ENCODE assay signal across 4 cellular contexts in genomic region chr12:125677829-125678228, GRCh38.
TF ChIP-seq lines count a peak whose summit lies in the region.

No MANE protein-coding gene starts in this region.

TF ChIP-seq in GM12891, 5 proteins besides CTCF, POLR2A, EP300 and RAD21:
- no peak for TF ChIP-seq PAX5 (IDR thresholded peaks at IDR 0.05; ENCODE audit: insufficient read depth, low read length, severe bottlenecking)

TF ChIP-seq in HEK293, 187 proteins besides CTCF, POLR2A, EP300 and RAD21 (continues in another document):
- peak; percentile 25; the same call in 1 of the 2 replicates for TF ChIP-seq ZBTB17 (tag by site-specific recombination; IDR thresholded peaks at IDR 0.05)
- TF ChIP-seq ZNF677 (tag by site-specific recombination; IDR thresholded peaks at IDR 0.05) = no peak
- TF ChIP-seq ZBTB8A (tag by site-specific recombination; IDR thresholded peaks at IDR 0.05) = no peak
- TF ChIP-seq, protein P1, sequence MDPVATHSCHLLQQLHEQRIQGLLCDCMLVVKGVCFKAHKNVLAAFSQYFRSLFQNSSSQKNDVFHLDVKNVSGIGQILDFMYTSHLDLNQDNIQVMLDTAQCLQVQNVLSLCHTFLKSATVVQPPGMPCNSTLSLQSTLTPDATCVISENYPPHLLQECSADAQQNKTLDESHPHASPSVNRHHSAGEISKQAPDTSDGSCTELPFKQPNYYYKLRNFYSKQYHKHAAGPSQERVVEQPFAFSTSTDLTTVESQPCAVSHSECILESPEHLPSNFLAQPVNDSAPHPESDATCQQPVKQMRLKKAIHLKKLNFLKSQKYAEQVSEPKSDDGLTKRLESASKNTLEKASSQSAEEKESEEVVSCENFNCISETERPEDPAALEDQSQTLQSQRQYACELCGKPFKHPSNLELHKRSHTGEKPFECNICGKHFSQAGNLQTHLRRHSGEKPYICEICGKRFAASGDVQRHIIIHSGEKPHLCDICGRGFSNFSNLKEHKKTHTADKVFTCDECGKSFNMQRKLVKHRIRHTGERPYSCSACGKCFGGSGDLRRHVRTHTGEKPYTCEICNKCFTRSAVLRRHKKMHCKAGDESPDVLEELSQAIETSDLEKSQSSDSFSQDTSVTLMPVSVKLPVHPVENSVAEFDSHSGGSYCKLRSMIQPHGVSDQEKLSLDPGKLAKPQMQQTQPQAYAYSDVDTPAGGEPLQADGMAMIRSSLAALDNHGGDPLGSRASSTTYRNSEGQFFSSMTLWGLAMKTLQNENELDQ (tag by site-specific recombination; IDR thresholded peaks at IDR 0.05; ENCODE audit: low read depth) = no peak
- TF ChIP-seq, protein P2, sequence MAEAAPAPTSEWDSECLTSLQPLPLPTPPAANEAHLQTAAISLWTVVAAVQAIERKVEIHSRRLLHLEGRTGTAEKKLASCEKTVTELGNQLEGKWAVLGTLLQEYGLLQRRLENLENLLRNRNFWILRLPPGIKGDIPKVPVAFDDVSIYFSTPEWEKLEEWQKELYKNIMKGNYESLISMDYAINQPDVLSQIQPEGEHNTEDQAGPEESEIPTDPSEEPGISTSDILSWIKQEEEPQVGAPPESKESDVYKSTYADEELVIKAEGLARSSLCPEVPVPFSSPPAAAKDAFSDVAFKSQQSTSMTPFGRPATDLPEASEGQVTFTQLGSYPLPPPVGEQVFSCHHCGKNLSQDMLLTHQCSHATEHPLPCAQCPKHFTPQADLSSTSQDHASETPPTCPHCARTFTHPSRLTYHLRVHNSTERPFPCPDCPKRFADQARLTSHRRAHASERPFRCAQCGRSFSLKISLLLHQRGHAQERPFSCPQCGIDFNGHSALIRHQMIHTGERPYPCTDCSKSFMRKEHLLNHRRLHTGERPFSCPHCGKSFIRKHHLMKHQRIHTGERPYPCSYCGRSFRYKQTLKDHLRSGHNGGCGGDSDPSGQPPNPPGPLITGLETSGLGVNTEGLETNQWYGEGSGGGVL (tag by site-specific recombination; IDR thresholded peaks at IDR 0.05) = peak; percentile 32; the same call in 1 of the 2 replicates
- no peak for TF ChIP-seq ZSCAN5A (tag by site-specific recombination; IDR thresholded peaks at IDR 0.05)
- TF ChIP-seq, protein P3, sequence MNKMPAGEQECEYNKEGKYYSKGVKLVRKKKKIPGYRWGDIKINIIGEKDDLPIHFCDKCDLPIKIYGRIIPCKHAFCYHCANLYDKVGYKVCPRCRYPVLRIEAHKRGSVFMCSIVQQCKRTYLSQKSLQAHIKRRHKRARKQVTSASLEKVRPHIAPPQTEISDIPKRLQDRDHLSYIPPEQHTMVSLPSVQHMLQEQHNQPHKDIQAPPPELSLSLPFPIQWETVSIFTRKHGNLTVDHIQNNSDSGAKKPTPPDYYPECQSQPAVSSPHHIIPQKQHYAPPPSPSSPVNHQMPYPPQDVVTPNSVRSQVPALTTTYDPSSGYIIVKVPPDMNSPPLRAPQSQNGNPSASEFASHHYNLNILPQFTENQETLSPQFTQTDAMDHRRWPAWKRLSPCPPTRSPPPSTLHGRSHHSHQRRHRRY (tag by site-specific recombination; IDR thresholded peaks at IDR 0.05) = no peak

TF ChIP-seq in GM12878, 131 proteins besides CTCF, POLR2A, EP300 and RAD21 (continues in another document):
- TF ChIP-seq STAT1 (conservative IDR thresholded peaks at IDR 0.05) (no peak), ZBTB11 (CRISPR knock-in tag; IDR thresholded peaks at IDR 0.05) (no peak), SREBF2 (IDR thresholded peaks at IDR 0.05; ENCODE audit: low read length) (no peak), JUND (IDR thresholded peaks at IDR 0.05; ENCODE audit: low read depth, low read length) (no peak), RBBP5 (conservative IDR thresholded peaks at IDR 0.05) (no peak), SMARCA5 (IDR thresholded peaks at IDR 0.05) (no peak), SUZ12 (IDR thresholded peaks at IDR 0.05; ENCODE audit: unreplicated experiment) (no peak), CREM (IDR thresholded peaks at IDR 0.05; ENCODE audit: low read depth) (no peak), NR2C1 (IDR thresholded peaks at IDR 0.05) (no peak), PBX3 (IDR thresholded peaks at IDR 0.05; ENCODE audit: insufficient replicate concordance, low read depth, low read length) (no peak), SP1 (IDR thresholded peaks at IDR 0.05; ENCODE audit: low read depth, low read length) (no peak), E2F4 (IDR thresholded peaks at IDR 0.05; ENCODE audit: low read depth, low read length) (no peak), PAX5 (IDR thresholded peaks at IDR 0.05; ENCODE audit: borderline replicate concordance, low read depth, low read length) (no peak), BCL3 (IDR thresholded peaks at IDR 0.05; ENCODE audit: borderline replicate concordance, insufficient read depth, low read depth, low read length, poor library complexity, severe bottlenecking) (no peak), KDM1A (IDR thresholded peaks at IDR 0.05; ENCODE audit: borderline replicate concordance) (no peak), MEF2A (IDR thresholded peaks at IDR 0.05; ENCODE audit: insufficient read depth, low read depth, low read length) (no peak)

TF ChIP-seq in H1, 55 proteins besides CTCF, POLR2A, EP300 and RAD21:
- TF ChIP-seq TAF1 (IDR thresholded peaks at IDR 0.05; ENCODE audit: low read depth, low read length) (no peak), HDAC2 (IDR thresholded peaks at IDR 0.05; ENCODE audit: borderline replicate concordance in 1 of 2, low read depth in 2 of 2, low read length in 2 of 2) (no peak), USF2 (IDR thresholded peaks at IDR 0.05; ENCODE audit: low read length) (no peak), RXRA (IDR thresholded peaks at IDR 0.05; ENCODE audit: insufficient read depth, low read depth, low read length) (no peak), KDM1A (IDR thresholded peaks at IDR 0.05; ENCODE audit: borderline replicate concordance, low read length) (no peak), PHF8 (conservative IDR thresholded peaks at IDR 0.05; ENCODE audit: low read depth, low read length) (no peak), RBBP5 (IDR thresholded peaks at IDR 0.05; ENCODE audit: borderline replicate concordance, low read depth, low read length) (no peak), POLR2AphosphoS5 (IDR thresholded peaks at IDR 0.05; ENCODE audit: low read depth, low read length) (no peak), SRF (IDR thresholded peaks at IDR 0.05; ENCODE audit: low read depth, low read length) (no peak), TAF7 (optimal IDR thresholded peaks at IDR 0.05; ENCODE audit: borderline replicate concordance, low read depth, low read length) (no peak), NRF1 (IDR thresholded peaks at IDR 0.05; ENCODE audit: low read depth, low read length) (no peak), JUN (IDR thresholded peaks at IDR 0.05; ENCODE audit: low read depth, low read length) (no peak), NANOG (IDR thresholded peaks at IDR 0.05; ENCODE audit: insufficient read depth, low read depth, low read length, poor library complexity, severe bottlenecking) (no peak), EZH2 (IDR thresholded peaks at IDR 0.05; ENCODE audit: low read depth, low read length, severe bottlenecking) (no peak), TEAD4 (IDR thresholded peaks at IDR 0.05; ENCODE audit: low read depth, low read length) (no peak), CBX5 (IDR thresholded peaks at IDR 0.05; ENCODE audit: low read depth, low read length) (no peak)
- TF ChIP-seq, protein P4, sequence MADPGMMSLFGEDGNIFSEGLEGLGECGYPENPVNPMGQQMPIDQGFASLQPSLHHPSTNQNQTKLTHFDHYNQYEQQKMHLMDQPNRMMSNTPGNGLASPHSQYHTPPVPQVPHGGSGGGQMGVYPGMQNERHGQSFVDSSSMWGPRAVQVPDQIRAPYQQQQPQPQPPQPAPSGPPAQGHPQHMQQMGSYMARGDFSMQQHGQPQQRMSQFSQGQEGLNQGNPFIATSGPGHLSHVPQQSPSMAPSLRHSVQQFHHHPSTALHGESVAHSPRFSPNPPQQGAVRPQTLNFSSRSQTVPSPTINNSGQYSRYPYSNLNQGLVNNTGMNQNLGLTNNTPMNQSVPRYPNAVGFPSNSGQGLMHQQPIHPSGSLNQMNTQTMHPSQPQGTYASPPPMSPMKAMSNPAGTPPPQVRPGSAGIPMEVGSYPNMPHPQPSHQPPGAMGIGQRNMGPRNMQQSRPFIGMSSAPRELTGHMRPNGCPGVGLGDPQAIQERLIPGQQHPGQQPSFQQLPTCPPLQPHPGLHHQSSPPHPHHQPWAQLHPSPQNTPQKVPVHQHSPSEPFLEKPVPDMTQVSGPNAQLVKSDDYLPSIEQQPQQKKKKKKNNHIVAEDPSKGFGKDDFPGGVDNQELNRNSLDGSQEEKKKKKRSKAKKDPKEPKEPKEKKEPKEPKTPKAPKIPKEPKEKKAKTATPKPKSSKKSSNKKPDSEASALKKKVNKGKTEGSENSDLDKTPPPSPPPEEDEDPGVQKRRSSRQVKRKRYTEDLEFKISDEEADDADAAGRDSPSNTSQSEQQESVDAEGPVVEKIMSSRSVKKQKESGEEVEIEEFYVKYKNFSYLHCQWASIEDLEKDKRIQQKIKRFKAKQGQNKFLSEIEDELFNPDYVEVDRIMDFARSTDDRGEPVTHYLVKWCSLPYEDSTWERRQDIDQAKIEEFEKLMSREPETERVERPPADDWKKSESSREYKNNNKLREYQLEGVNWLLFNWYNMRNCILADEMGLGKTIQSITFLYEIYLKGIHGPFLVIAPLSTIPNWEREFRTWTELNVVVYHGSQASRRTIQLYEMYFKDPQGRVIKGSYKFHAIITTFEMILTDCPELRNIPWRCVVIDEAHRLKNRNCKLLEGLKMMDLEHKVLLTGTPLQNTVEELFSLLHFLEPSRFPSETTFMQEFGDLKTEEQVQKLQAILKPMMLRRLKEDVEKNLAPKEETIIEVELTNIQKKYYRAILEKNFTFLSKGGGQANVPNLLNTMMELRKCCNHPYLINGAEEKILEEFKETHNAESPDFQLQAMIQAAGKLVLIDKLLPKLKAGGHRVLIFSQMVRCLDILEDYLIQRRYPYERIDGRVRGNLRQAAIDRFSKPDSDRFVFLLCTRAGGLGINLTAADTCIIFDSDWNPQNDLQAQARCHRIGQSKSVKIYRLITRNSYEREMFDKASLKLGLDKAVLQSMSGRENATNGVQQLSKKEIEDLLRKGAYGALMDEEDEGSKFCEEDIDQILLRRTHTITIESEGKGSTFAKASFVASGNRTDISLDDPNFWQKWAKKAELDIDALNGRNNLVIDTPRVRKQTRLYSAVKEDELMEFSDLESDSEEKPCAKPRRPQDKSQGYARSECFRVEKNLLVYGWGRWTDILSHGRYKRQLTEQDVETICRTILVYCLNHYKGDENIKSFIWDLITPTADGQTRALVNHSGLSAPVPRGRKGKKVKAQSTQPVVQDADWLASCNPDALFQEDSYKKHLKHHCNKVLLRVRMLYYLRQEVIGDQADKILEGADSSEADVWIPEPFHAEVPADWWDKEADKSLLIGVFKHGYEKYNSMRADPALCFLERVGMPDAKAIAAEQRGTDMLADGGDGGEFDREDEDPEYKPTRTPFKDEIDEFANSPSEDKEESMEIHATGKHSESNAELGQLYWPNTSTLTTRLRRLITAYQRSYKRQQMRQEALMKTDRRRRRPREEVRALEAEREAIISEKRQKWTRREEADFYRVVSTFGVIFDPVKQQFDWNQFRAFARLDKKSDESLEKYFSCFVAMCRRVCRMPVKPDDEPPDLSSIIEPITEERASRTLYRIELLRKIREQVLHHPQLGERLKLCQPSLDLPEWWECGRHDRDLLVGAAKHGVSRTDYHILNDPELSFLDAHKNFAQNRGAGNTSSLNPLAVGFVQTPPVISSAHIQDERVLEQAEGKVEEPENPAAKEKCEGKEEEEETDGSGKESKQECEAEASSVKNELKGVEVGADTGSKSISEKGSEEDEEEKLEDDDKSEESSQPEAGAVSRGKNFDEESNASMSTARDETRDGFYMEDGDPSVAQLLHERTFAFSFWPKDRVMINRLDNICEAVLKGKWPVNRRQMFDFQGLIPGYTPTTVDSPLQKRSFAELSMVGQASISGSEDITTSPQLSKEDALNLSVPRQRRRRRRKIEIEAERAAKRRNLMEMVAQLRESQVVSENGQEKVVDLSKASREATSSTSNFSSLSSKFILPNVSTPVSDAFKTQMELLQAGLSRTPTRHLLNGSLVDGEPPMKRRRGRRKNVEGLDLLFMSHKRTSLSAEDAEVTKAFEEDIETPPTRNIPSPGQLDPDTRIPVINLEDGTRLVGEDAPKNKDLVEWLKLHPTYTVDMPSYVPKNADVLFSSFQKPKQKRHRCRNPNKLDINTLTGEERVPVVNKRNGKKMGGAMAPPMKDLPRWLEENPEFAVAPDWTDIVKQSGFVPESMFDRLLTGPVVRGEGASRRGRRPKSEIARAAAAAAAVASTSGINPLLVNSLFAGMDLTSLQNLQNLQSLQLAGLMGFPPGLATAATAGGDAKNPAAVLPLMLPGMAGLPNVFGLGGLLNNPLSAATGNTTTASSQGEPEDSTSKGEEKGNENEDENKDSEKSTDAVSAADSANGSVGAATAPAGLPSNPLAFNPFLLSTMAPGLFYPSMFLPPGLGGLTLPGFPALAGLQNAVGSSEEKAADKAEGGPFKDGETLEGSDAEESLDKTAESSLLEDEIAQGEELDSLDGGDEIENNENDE (IDR thresholded peaks at IDR 0.05; ENCODE audit: insufficient replicate concordance, low read length) = no peak
